Comparison of ENCODE assay signal across 26 cellular contexts in the genomic region with DNA sequence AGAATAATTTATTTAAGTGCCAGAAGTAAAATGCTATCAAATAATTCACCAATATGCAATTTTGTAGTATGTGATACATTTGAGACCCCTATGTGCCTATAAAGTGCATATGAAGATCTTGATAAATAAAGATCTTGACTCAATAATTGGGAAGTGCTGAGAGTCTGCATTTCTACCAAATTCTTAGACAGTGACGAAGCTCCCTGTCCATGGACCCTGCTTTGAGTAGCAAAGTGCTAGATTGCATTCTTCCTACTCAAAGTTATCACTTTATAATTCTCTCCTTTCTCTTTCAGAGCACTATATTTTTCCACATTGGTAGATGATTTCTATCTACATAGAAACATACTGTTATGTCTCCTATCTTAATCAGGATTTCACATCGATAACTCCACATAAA.
"Had no signal": no experiment of that assay in that cellular context is flagged by ENCODE, and none has a peak within 500 bp of the region (broad histone marks: within the 10 kb centered on the region; RNA-seq: fewer than 3 reads in every experiment).

No MANE protein-coding gene starts in this region.

- H3K27me3 ChIP-seq: foreskin keratinocyte, ovary, sigmoid colon, testis, tibial artery had no signal

- H3K36me3 ChIP-seq: lower lobe of right lung, ovary, sigmoid colon, tibial artery had no signal

- H3K27ac ChIP-seq: dorsolateral prefrontal cortex, epithelial cell of prostate, foreskin keratinocyte, lower lobe of right lung, ovary, psoas muscle, sigmoid colon, testis, tibial artery had no signal

- DNase-seq: cortex of kidney; dorsolateral prefrontal cortex; effector CD4-positive, alpha-beta T cell; endodermal cell; hypothalamus; immature natural killer cell; left ventricle myocardium superior; lower lobe of right lung; naive thymus-derived CD8-positive, alpha-beta T cell; nephron progenitor cell; nucleus accumbens; ovary; posterior cingulate gyrus; psoas muscle; right cardiac atrium; sigmoid colon; stimulated activated CD4-positive, alpha-beta T cell treated with anti-CD3 and anti-CD28 coated beads, Interleukin-4, amount 100 ng/mL, for 4 hours; stimulated activated naive CD8-positive, alpha-beta T cell treated with anti-CD3 and anti-CD28 coated beads, Interleukin-15, Interleukin-2, amounts not matched to agents 100 U/mL and 50 U/mL, for 24 hours; substantia nigra; testis; tibial artery had no signal

- ATAC-seq: esophagus mucosa; foreskin keratinocyte; left ventricle myocardium superior; lower lobe of right lung; naive thymus-derived CD8-positive, alpha-beta T cell; psoas muscle; right cardiac atrium; stimulated activated memory B cell treated with anti-CD40 and anti-IgM and Interleukin-4, amounts not matched to agents 10 μg/mL and 1 μg/mL and 100 μg/mL, for 72 hours; stimulated activated naive CD8-positive, alpha-beta T cell treated with anti-CD3 and anti-CD28 coated beads, Interleukin-15, Interleukin-2, amounts not matched to agents 100 U/mL and 50 U/mL, for 24 hours had no signal

- H3K9me3 Mint-ChIP-seq: nephron progenitor cell; stimulated activated memory B cell treated with anti-CD40 and anti-IgM and Interleukin-4, amounts not matched to agents 10 μg/mL and 1 μg/mL and 100 μg/mL, for 72 hours; type B pancreatic cell had no signal

- H3K27me3 Mint-ChIP-seq: naive thymus-derived CD8-positive, alpha-beta T cell; stimulated activated memory B cell treated with anti-CD40 and anti-IgM and Interleukin-4, amounts not matched to agents 10 μg/mL and 1 μg/mL and 100 μg/mL, for 72 hours; type B pancreatic cell had no signal

- H3K4me3 ChIP-seq: dorsolateral prefrontal cortex, lower lobe of right lung, ovary, psoas muscle, sigmoid colon, testis, tibial artery had no signal

- H3K27ac Mint-ChIP-seq: endodermal cell; immature natural killer cell; naive thymus-derived CD8-positive, alpha-beta T cell; nephron progenitor cell; stimulated activated memory B cell treated with anti-CD40 and anti-IgM and Interleukin-4, amounts not matched to agents 10 μg/mL and 1 μg/mL and 100 μg/mL, for 72 hours; type B pancreatic cell had no signal

- H3K36me3 Mint-ChIP-seq: immature natural killer cell; naive thymus-derived CD8-positive, alpha-beta T cell; stimulated activated memory B cell treated with anti-CD40 and anti-IgM and Interleukin-4, amounts not matched to agents 10 μg/mL and 1 μg/mL and 100 μg/mL, for 72 hours; type B pancreatic cell had no signal

- H3K4me3 Mint-ChIP-seq: endodermal cell; immature natural killer cell; naive thymus-derived CD8-positive, alpha-beta T cell; nephron progenitor cell; stimulated activated memory B cell treated with anti-CD40 and anti-IgM and Interleukin-4, amounts not matched to agents 10 μg/mL and 1 μg/mL and 100 μg/mL, for 72 hours; type B pancreatic cell had no signal

- H3K9me3 ChIP-seq: lower lobe of right lung, ovary, psoas muscle, sigmoid colon, testis, tibial artery had no signal

- H3K4me1 Mint-ChIP-seq: immature natural killer cell; naive thymus-derived CD8-positive, alpha-beta T cell; nephron progenitor cell; stimulated activated memory B cell treated with anti-CD40 and anti-IgM and Interleukin-4, amounts not matched to agents 10 μg/mL and 1 μg/mL and 100 μg/mL, for 72 hours had no signal
